Comparison of ENCODE assay signal across 25 cellular contexts in the genomic region with DNA sequence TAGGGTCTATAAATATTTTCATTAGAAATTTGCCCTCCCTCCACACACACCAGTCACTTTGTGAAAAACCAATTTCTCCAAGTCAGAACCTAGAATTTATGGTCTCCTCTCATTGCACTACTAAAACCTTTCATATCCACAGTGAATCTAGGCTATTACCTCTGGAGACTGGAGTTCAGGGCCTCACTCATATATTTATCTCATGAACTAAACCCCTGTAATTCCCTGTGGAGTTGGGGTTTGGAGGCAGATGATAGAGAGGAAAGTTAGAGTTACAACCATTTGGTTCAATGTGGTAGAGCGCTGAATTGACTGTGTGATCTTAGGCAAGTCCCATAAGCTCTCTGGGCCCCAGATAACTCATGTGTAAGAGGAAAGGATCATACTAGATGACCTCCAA. TPM values are rescaled to one million over a fixed set of nuclear protein-coding genes. Genes with fewer than 3 reads are reported as not detected.
A peak's percentile ranks its signal among the peaks of the same experiment; 100 is the strongest.
DNase-seq lines count a peak whose midpoint lies in the region; FAIRE-seq and TF ChIP-seq lines count a peak whose summit lies in the region.
"Had no signal": no experiment of that assay in that cellular context is flagged by ENCODE, and none has a peak within 500 bp of the region (broad histone marks: within the 10 kb centered on the region; RNA-seq: fewer than 3 reads in every experiment).

No MANE protein-coding gene starts in this region.

- H3K27me3 ChIP-seq in SJSA1 (replicated peaks): no peaks in the 10 kb centered on the region
- no peaks in the 10 kb centered on the region for H3K27me3 ChIP-seq in skeletal muscle tissue (ENCODE audit: control insufficient read depth in 3 of 3, insufficient read depth in 3 of 3, low read length in 3 of 3)
- H3K27me3 ChIP-seq in Peyer's patch: no peaks in the 10 kb centered on the region
- H3K27me3 ChIP-seq: breast epithelium, heart left ventricle had no signal

- DNase-seq in GM19239 (ENCODE audit: insufficient read length, low spot score) (no peak), SJSA1 (ENCODE audit: low read depth in 1 of 2, low spot score in 2 of 2) (no peak), mesothelial cell of epicardium (ENCODE audit: low spot score in 2 of 2, unreplicated experiment in 2 of 2) (no peak), Ammon's horn (ENCODE audit: low spot score) (no peak), glomerular visceral epithelial cell (ENCODE audit: extremely low spot score) (no peak), Peyer's patch (no peak)
- DNase-seq: activated CD4-positive, alpha-beta T cell treated with anti-CD3 and anti-CD28 coated beads for 48 hours; activated naive CD4-positive, alpha-beta T cell treated with anti-CD3 and anti-CD28 coated beads for 36 hours; activated T-cell treated with anti-CD3 and anti-CD28 coated beads, Interleukin-2, amount 50 U/mL, for 48 hours; amygdala; effector memory CD4-positive, alpha-beta T cell; heart left ventricle; Karpas-422; kidney glomerular epithelial cell; mammary epithelial cell; NCI-H1436 treated with DMSO at 0.1 percent for 48 hours; NCI-H510A treated with DMSO at 0.1 percent for 48 hours; nucleus accumbens had no signal

- peak overlapping the region; percentile 79 for H3K27ac Mint-ChIP-seq in mesothelial cell of epicardium

- H3K4me1 ChIP-seq in SJSA1 (replicated peaks) (peaks cover 37% of the 10 kb centered on the region), skeletal muscle tissue (ENCODE audit: control insufficient read depth in 3 of 3, insufficient read depth in 3 of 3, low read length in 3 of 3) (peaks cover 34 to 44% (median 37%) of the 10 kb centered on the region in 3 donors), Peyer's patch (no peaks in the 10 kb centered on the region)

- H3K27ac ChIP-seq in SJSA1 (peak overlapping the region; percentile 66), skeletal muscle tissue (ENCODE audit: low read depth, low read length) (peak overlapping the region; percentile 70), Peyer's patch (no peak overlapping the region)
- H3K27ac ChIP-seq: breast epithelium, C4-2B, VCaP had no signal

- TF ChIP-seq POLR2A in Peyer's patch (IDR thresholded peaks at IDR 0.05): no peak

- peak; percentile 35 for FAIRE-seq in GM19239 (lab: Jason Lieb, UNC)
- FAIRE-seq: H1 had no signal

- no peaks in the 10 kb centered on the region for H3K9me3 Mint-ChIP-seq in mesothelial cell of epicardium
- H3K9me3 Mint-ChIP-seq: activated naive CD4-positive, alpha-beta T cell treated with anti-CD3 and anti-CD28 coated beads for 36 hours; type B pancreatic cell had no signal

- no peaks in the 10 kb centered on the region for H3K27me3 Mint-ChIP-seq in mesothelial cell of epicardium (ENCODE audit: low read depth)
- H3K27me3 Mint-ChIP-seq: type B pancreatic cell had no signal

- H3K4me3 Mint-ChIP-seq in mesothelial cell of epicardium: no peak overlapping the region
- H3K4me3 Mint-ChIP-seq: activated naive CD4-positive, alpha-beta T cell treated with anti-CD3 and anti-CD28 coated beads for 36 hours; type B pancreatic cell had no signal

- H3K36me3 ChIP-seq in SJSA1: no peaks in the 10 kb centered on the region
- H3K36me3 ChIP-seq in skeletal muscle tissue (ENCODE audit: control insufficient read depth in 3 of 3, insufficient read depth in 3 of 3, low read length in 3 of 3): no peaks in the 10 kb centered on the region
- H3K36me3 ChIP-seq in Peyer's patch: no peaks in the 10 kb centered on the region
- H3K36me3 ChIP-seq: breast epithelium, heart left ventricle had no signal

- H3K9ac ChIP-seq in skeletal muscle tissue (ENCODE audit: low read depth in 1 of 3, low read length in 3 of 3): no peak overlapping the region

- H3K9me3 ChIP-seq in SJSA1 (replicated peaks): no peaks in the 10 kb centered on the region
- H3K9me3 ChIP-seq in skeletal muscle tissue (ENCODE audit: control insufficient read depth in 3 of 3, low read length in 3 of 3): no peaks in the 10 kb centered on the region
- H3K9me3 ChIP-seq in Peyer's patch: no peaks in the 10 kb centered on the region
- H3K9me3 ChIP-seq: breast epithelium, heart left ventricle had no signal

- H3K36me3 Mint-ChIP-seq in mesothelial cell of epicardium: no peaks in the 10 kb centered on the region
- H3K36me3 Mint-ChIP-seq: type B pancreatic cell had no signal

- H3K4me3 ChIP-seq in SJSA1: no peak overlapping the region
- H3K4me3 ChIP-seq in skeletal muscle tissue (ENCODE audit: low read length in 3 of 3): no peak overlapping the region
- no peak overlapping the region for H3K4me3 ChIP-seq in Peyer's patch
- H3K4me3 ChIP-seq: breast epithelium, heart left ventricle, skin epidermis had no signal

- H3K4me1 Mint-ChIP-seq in mesothelial cell of epicardium: peaks cover 47% of the 10 kb centered on the region

- no peak for TF ChIP-seq CTCF in mesothelial cell of epicardium (IDR thresholded peaks at IDR 0.05; ENCODE audit: unreplicated experiment)
- TF ChIP-seq CTCF in Peyer's patch (IDR thresholded peaks at IDR 0.05): no peak

RNA-seq across cellular contexts. Expression of gene CEP85L, which starts 18.2 kb away (rescaled TPM):
- total RNA-seq in SJSA1 (2014; rRNA removed; shearing (Covaris generic)): 6.5 and 12.7 TPM in 2 replicates
- total RNA-seq in mesothelial cell of epicardium: 20.6 to 23.5 TPM (median 23.1 TPM) in 3 replicates
- 42.3 TPM for total RNA-seq in skeletal muscle tissue
- 10 to 100 TPM in 1 of 4 donors, 1 to 10 TPM in 3; 3.2 to 22.3 (median 7.5) TPM for total RNA-seq in Peyer's patch

Comparison
In these comparisons a context has a peak if more than half of its experiments do, and no peak if none do; other contexts are left out.
1. H3K27ac ChIP-seq: peak in SJSA1 (single experiment) and skeletal muscle tissue (single experiment); none in Peyer's patch (0 of 4).